In genomic region chr3:59857589-59858346, GRCh38 we compare ENCODE assay signal across 8 cellular contexts.
A peak's percentile ranks its signal among the peaks of the same experiment; 100 is the strongest.
DNase-seq lines count a peak whose midpoint lies in the region; ATAC-seq and TF ChIP-seq lines count a peak whose summit lies in the region.

No MANE protein-coding gene starts in this region.

- ATAC-seq in GM18873 (IDR thresholded peaks at IDR 0.05; ENCODE audit: low FRiP score, unreplicated experiment) (peak; percentile 90), HG03103 (IDR thresholded peaks at IDR 0.05; ENCODE audit: low read depth, unreplicated experiment) (peak; percentile 99)

- TF ChIP-seq CTCF in AG09309 (IDR thresholded peaks at IDR 0.05; ENCODE audit: control insufficient read depth, insufficient read depth, low read depth, low read length, missing control alignments): peak; percentile 93
- peak; percentile 93 for TF ChIP-seq CTCF in cardiac fibroblast (IDR thresholded peaks at IDR 0.05; ENCODE audit: low read depth, low read length)
- peak; percentile 96 for TF ChIP-seq CTCF in kidney epithelial cell (IDR thresholded peaks at IDR 0.05; ENCODE audit: insufficient read depth, low read length, poor library complexity, severe bottlenecking)

- peak; percentile 50 for DNase-seq in AG09309 (ENCODE audit: low read depth)
- peak; percentile 65 for DNase-seq in NCI-H2227 treated with DMSO at 0.1 percent for 48 hours (lab: John Stamatoyannopoulos, UW)
- DNase-seq in activated CD4-positive, CD25-positive, alpha-beta regulatory T cell treated with anti-CD3 and anti-CD28 coated beads, Interleukin-2, amount 50 U/mL, for 16 hours (ENCODE audit: low read depth, low spot score): peak; percentile 51
- DNase-seq in cardiac fibroblast (ENCODE audit: low read depth in 2 of 2): peak; percentile 85 to 87
- DNase-seq in kidney epithelial cell (ENCODE audit: low read depth): peak; percentile 41
- peak; percentile 59 for DNase-seq in stimulated activated CD4-positive, alpha-beta T cell treated with anti-CD3 and anti-CD28 coated beads, Interleukin-2, amount 100 ng/mL, for 4 hours (ENCODE audit: low read depth)

- no peaks in the 10 kb centered on the region for H3K27me3 ChIP-seq in kidney epithelial cell (ENCODE audit: control insufficient read depth, insufficient read depth, low read length)

- H3K36me3 ChIP-seq in kidney epithelial cell (ENCODE audit: control insufficient read depth, insufficient read depth, low read length): no peaks in the 10 kb centered on the region

- H3K4me3 ChIP-seq in AG09309 (ENCODE audit: control insufficient read depth, low read depth, low read length) (no peak overlapping the region), cardiac fibroblast (replicated peaks in 1 of 2; ENCODE audit: low read depth in 2 of 2, low read length in 2 of 2) (no peak overlapping the region), kidney epithelial cell (ENCODE audit: low read depth, low read length) (no peak overlapping the region)
